Comparison of ENCODE assay signal across 14 cellular contexts in the genomic region with DNA sequence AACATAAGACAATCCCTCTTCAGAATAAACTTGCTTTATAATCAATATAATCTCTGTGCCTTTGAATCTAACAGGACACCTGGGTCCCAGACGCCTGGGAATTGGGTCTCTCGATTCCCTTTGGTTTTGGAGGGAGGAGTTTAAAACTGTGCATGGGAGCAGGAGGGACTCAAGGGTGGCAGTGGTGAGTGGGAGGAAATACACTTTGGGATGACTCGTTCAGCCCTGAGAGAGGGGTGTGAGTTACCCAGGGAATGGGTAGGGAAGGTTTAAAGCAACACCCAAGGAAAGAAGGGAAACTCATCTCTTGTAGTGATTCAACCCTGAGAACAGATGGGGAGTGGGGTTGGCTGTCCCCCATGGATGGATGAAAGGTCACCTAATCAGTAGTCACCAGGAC. TPM values are rescaled to one million over a fixed set of nuclear protein-coding genes. Genes with fewer than 3 reads are reported as not detected.
A peak's percentile ranks its signal among the peaks of the same experiment; 100 is the strongest.
DNase-seq lines count a peak whose midpoint lies in the region; ATAC-seq and TF ChIP-seq lines count a peak whose summit lies in the region.
"Had no signal": no experiment of that assay in that cellular context is flagged by ENCODE, and none has a peak within 500 bp of the region (broad histone marks: within the 10 kb centered on the region; RNA-seq: fewer than 3 reads in every experiment).

No MANE protein-coding gene starts in this region.

- POLR2A ChIA-PET in PC-3 (lab: Charles Lee; ENCODE audit: unreplicated experiment) = no interaction called here

- intact Hi-C loops in PC-3 (cut with micrococcal nuclease) = no loop called here

- H3K9me3 Mint-ChIP-seq in activated naive CD4-positive, alpha-beta T cell treated with anti-CD3 and anti-CD28 coated beads, Interleukin-2, amount 10 ng/mL, durations not matched to agents 7 days and 5 days = no peaks in the 10 kb centered on the region
- no peaks in the 10 kb centered on the region for H3K9me3 Mint-ChIP-seq in endothelial cell (ENCODE audit: unreplicated experiment)
- no peaks in the 10 kb centered on the region for H3K9me3 Mint-ChIP-seq in stimulated activated naive CD8-positive, alpha-beta T cell treated with anti-CD3 and anti-CD28 coated beads, Interleukin-15, amount 100 ng/mL, for 72 hours

- no peak overlapping the region for H3K9ac ChIP-seq in PC-3 (ENCODE audit: low read length)

- H3K4me1 Mint-ChIP-seq in activated naive CD4-positive, alpha-beta T cell treated with anti-CD3 and anti-CD28 coated beads, Interleukin-2, amount 10 ng/mL, durations not matched to agents 7 days and 5 days = peaks cover 55% of the 10 kb centered on the region
- H3K4me1 Mint-ChIP-seq in endothelial cell (ENCODE audit: unreplicated experiment) = peaks cover 17% of the 10 kb centered on the region
- peaks cover 47% of the 10 kb centered on the region for H3K4me1 Mint-ChIP-seq in stimulated activated naive CD8-positive, alpha-beta T cell treated with anti-CD3 and anti-CD28 coated beads, Interleukin-15, amount 100 ng/mL, for 72 hours

- CTCF ChIA-PET in activated naive CD4-positive, alpha-beta T cell treated with anti-CD3 and anti-CD28 coated beads, Interleukin-2, amount 10 ng/mL, durations not matched to agents 7 days and 5 days (lab: Charles Lee) = no interaction called here
- CTCF ChIA-PET in PC-3 (lab: Charles Lee) = no interaction called here

- no peak overlapping the region for H3K4me3 ChIP-seq in PC-3 (ENCODE audit: low read length)

- no peaks in the 10 kb centered on the region for H3K9me2 ChIP-seq in PC-3 (replicated peaks; ENCODE audit: low read length)

- H3K4me1 ChIP-seq in PC-3 (ENCODE audit: insufficient read depth, low read length) = peaks cover 6% of the 10 kb centered on the region

- H3K36me3 Mint-ChIP-seq in activated naive CD4-positive, alpha-beta T cell treated with anti-CD3 and anti-CD28 coated beads, Interleukin-2, amount 10 ng/mL, durations not matched to agents 7 days and 5 days = peaks cover 16% of the 10 kb centered on the region
- H3K36me3 Mint-ChIP-seq in endothelial cell (ENCODE audit: low read depth, unreplicated experiment) = peaks cover 10% of the 10 kb centered on the region

- peak overlapping the region; percentile 95 for H3K27ac Mint-ChIP-seq in activated naive CD4-positive, alpha-beta T cell treated with anti-CD3 and anti-CD28 coated beads, Interleukin-2, amount 10 ng/mL, durations not matched to agents 7 days and 5 days
- H3K27ac Mint-ChIP-seq in endothelial cell (ENCODE audit: unreplicated experiment) = peak overlapping the region; percentile 3
- peak overlapping the region in 1 of 2 donors; percentile 43 for H3K27ac Mint-ChIP-seq in stimulated activated naive CD8-positive, alpha-beta T cell treated with anti-CD3 and anti-CD28 coated beads, Interleukin-15, amount 100 ng/mL, for 72 hours

- H3K27me3 ChIP-seq in PC-3 (ENCODE audit: low read length) = no peaks in the 10 kb centered on the region

- no peak for TF ChIP-seq CTCF in PC-3 (conservative IDR thresholded peaks at IDR 0.05; ENCODE audit: low read depth, low read length)
- no peak for TF ChIP-seq CTCF in endothelial cell (IDR thresholded peaks at IDR 0.05; ENCODE audit: unreplicated experiment)

- DNase-seq in activated naive CD4-positive, alpha-beta T cell treated with anti-CD3 and anti-CD28 coated beads, Interleukin-2, amount 10 ng/mL, durations not matched to agents 7 days and 5 days = no peak
- no peak for DNase-seq in activated naive CD4-positive, alpha-beta T cell (lab: John Stamatoyannopoulos, UW)
- peak; percentile 34 for DNase-seq in PC-3
- no peak for DNase-seq in endothelial cell (ENCODE audit: low spot score)
- no peak for DNase-seq in stimulated activated naive CD8-positive, alpha-beta T cell treated with anti-CD3 and anti-CD28 coated beads, Interleukin-15, amount 100 ng/mL, for 72 hours
- no peak for DNase-seq in stimulated activated CD4-positive, alpha-beta T cell treated with anti-CD3 and anti-CD28 coated beads, Interleukin-2, amount 100 ng/mL, for 48 hours
- DNase-seq in NCI-H510A treated with DMSO at 0.1 percent for 48 hours (lab: John Stamatoyannopoulos, UW) = no peak
- DNase-seq: C1 segment of cervical spinal cord; left cardiac atrium; NCI-H1105 treated with DMSO at 0.1 percent for 48 hours; stimulated activated CD4-positive, alpha-beta T cell treated with anti-CD3 and anti-CD28 coated beads, Interleukin-1b, Interleukin-23, amount 100 ng/mL, for 48 hours had no signal

- BruUV-seq in PC-3 (replicated peaks; lab: Mats Ljungman, UMichigan) = no TSS peak

- no peak for ATAC-seq in PC-3
- no peak for ATAC-seq in stimulated activated naive CD8-positive, alpha-beta T cell treated with anti-CD3 and anti-CD28 coated beads, Interleukin-15, amount 100 ng/mL, for 72 hours
- ATAC-seq in HG03469 (IDR thresholded peaks at IDR 0.05; ENCODE audit: unreplicated experiment) = no peak
- ATAC-seq: left cardiac atrium had no signal

- no peaks in the 10 kb centered on the region for H4K20me1 ChIP-seq in PC-3 (ENCODE audit: low read length)

- no peaks in the 10 kb centered on the region for H3F3A ChIP-seq in PC-3 (ENCODE audit: low read length, unreplicated experiment)

- H3K4me2 ChIP-seq in PC-3 (ENCODE audit: low read length) = 0 out of 2 replicates have a peak overlapping the region, but pooled peaks have one; percentile 95

- H3K36me3 ChIP-seq in PC-3 (ENCODE audit: low read depth, low read length) = no peaks in the 10 kb centered on the region

- H3K27me3 Mint-ChIP-seq in activated naive CD4-positive, alpha-beta T cell treated with anti-CD3 and anti-CD28 coated beads, Interleukin-2, amount 10 ng/mL, durations not matched to agents 7 days and 5 days = no peaks in the 10 kb centered on the region
- peaks cover 11% of the 10 kb centered on the region for H3K27me3 Mint-ChIP-seq in endothelial cell (ENCODE audit: unreplicated experiment)
- no peaks in the 10 kb centered on the region for H3K27me3 Mint-ChIP-seq in stimulated activated naive CD8-positive, alpha-beta T cell treated with anti-CD3 and anti-CD28 coated beads, Interleukin-15, amount 100 ng/mL, for 72 hours

- H3K79me2 ChIP-seq in PC-3 (ENCODE audit: low read length) = no peaks in the 10 kb centered on the region

- peak overlapping the region; percentile 90 for H3K4me3 Mint-ChIP-seq in activated naive CD4-positive, alpha-beta T cell treated with anti-CD3 and anti-CD28 coated beads, Interleukin-2, amount 10 ng/mL, durations not matched to agents 7 days and 5 days
- H3K4me3 Mint-ChIP-seq in endothelial cell (ENCODE audit: unreplicated experiment) = peak overlapping the region; percentile 74
- peak overlapping the region; percentile 91 to 98 for H3K4me3 Mint-ChIP-seq in stimulated activated naive CD8-positive, alpha-beta T cell treated with anti-CD3 and anti-CD28 coated beads, Interleukin-15, amount 100 ng/mL, for 72 hours

- no peak overlapping the region for H3K27ac ChIP-seq in PC-3 (ENCODE audit: low read length)

- no peaks in the 10 kb centered on the region for H3K9me3 ChIP-seq in PC-3 (ENCODE audit: low read length)

- H2AFZ ChIP-seq in PC-3 (ENCODE audit: low read length) = no peak overlapping the region

RNA-seq across cellular contexts. Expression of a gene that starts 1.6 kb away (rescaled TPM):
- total RNA-seq in PC-3 (2014; rRNA removed) = 18.0 and 22.8 TPM in 2 replicates
- 22.0 TPM for total RNA-seq in endothelial cell (ENCODE audit: unreplicated experiment)

RNA-seq across cellular contexts. Expression of a gene that starts 5.2 kb away (rescaled TPM):
- total RNA-seq in PC-3 (2014; rRNA removed) (1.6 and 2.3 TPM in 2 replicates), endothelial cell (ENCODE audit: unreplicated experiment) (6.9 TPM)

RNA-seq across cellular contexts. Expression of a gene that starts 20.0 kb away (rescaled TPM):
- not detected in 2 replicates for total RNA-seq in PC-3 (2014; rRNA removed)
- total RNA-seq in endothelial cell (ENCODE audit: unreplicated experiment) = 113 TPM
- total RNA-seq: fibroblast of villous mesenchyme; T-helper 1 cell treated with Interleukin-12 subunit alpha and Interleukin-12 subunit beta and Interleukin-4 antibody, amounts not matched to agents 30 ng/mL and 1 ng/mL, for 36 hours had no signal

RNA-seq across cellular contexts. Expression of a gene that starts 41.0 kb away (rescaled TPM):
- total RNA-seq in PC-3 (2014; rRNA removed) = 29.0 and 59.6 TPM in 2 replicates
- total RNA-seq in endothelial cell (ENCODE audit: unreplicated experiment) = 67.0 TPM

RNA-seq across cellular contexts. Expression of a gene that starts 42.2 kb away (rescaled TPM):
- 7.8 and 8.4 TPM in 2 replicates for total RNA-seq in PC-3 (2014; rRNA removed)
- 41.3 TPM for total RNA-seq in endothelial cell (ENCODE audit: unreplicated experiment)

Comparison
In these comparisons a context has a peak if more than half of its experiments do, and no peak if none do; other contexts are left out.
1. RNA of a gene that starts 20.0 kb away (total RNA-seq): 113 TPM in endothelial cell (single experiment); not detected in PC-3; every median in the first group is over 100 times any median in the second.
2. Peak in every context shown above with its lines, with median percentiles within 50 percentile points of each other: H3K4me3 Mint-ChIP-seq.